Comparison of ENCODE assay signal across 1 cellular context in the genomic region with DNA sequence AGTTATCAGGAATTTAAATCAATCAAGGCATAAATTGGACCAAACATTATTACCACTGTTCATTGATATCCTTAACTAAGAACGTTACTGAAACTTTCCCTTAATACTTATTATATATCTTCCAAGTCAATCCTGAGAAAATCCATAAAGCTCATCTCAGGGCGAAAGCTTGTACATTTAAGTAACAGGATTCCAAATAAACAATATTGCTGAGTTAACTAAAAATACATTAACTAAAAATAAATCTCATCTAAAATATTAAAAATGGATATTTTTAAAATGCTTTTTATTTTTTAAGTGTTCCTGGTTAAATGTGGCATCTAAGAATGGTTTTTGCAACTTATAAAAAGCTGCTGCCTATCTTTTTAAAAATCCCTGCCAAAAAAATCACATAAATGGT.
TF ChIP-seq lines count a peak whose summit lies in the region.

No MANE protein-coding gene starts in this region.

TF ChIP-seq in K562, 482 proteins besides CTCF, POLR2A, EP300 and RAD21:
- TF ChIP-seq NUFIP1 (IDR thresholded peaks at IDR 0.05; ENCODE audit: partially characterized antibody) (no peak), KDM2B (CRISPR knock-in tag; IDR thresholded peaks at IDR 0.05) (no peak), ZNF197 (CRISPR knock-in tag; IDR thresholded peaks at IDR 0.05; ENCODE audit: low read depth) (no peak), JUND (IDR thresholded peaks at IDR 0.05; ENCODE audit: borderline replicate concordance, low read depth, low read length) (no peak), JUND (tag; IDR thresholded peaks at IDR 0.05; ENCODE audit: borderline replicate concordance, low read depth, low read length) (no peak), XRCC3 (IDR thresholded peaks at IDR 0.05) (no peak), RAD51 (IDR thresholded peaks at IDR 0.05; ENCODE audit: borderline replicate concordance, low read depth) (no peak), C11orf30 (IDR thresholded peaks at IDR 0.05; ENCODE audit: low read depth) (peak; percentile 74), MAFK (IDR thresholded peaks at IDR 0.05; ENCODE audit: low read length) (peak; percentile 28; the same call in 1 of the 2 replicates), ZNF316 (IDR thresholded peaks at IDR 0.05) (peak; percentile 89), ZNF23 (CRISPR knock-in tag; IDR thresholded peaks at IDR 0.05) (no peak), ATF7 (IDR thresholded peaks at IDR 0.05) (no peak), MAFF (IDR thresholded peaks at IDR 0.05; ENCODE audit: low read length) (peak; percentile 42; the same call in 1 of the 2 replicates), YY1 (IDR thresholded peaks at IDR 0.05; ENCODE audit: borderline replicate concordance in 1 of 3, control insufficient read depth in 1 of 3, extremely low read depth in 1 of 3, insufficient read depth in 3 of 3, insufficient read length in 1 of 3, insufficient replicate concordance in 2 of 3, low read depth in 1 of 3, low read length in 2 of 3) (no peak), NCOA6 (IDR thresholded peaks at IDR 0.05) (no peak), MAFG (tag; conservative IDR thresholded peaks at IDR 0.05) (peak; percentile 35; the same call in 1 of the 2 replicates), NCOA1 (IDR thresholded peaks at IDR 0.05; ENCODE audit: low read depth) (no peak), BCL6 (CRISPR knock-in tag; IDR thresholded peaks at IDR 0.05) (no peak)
- TF ChIP-seq, protein P1, sequence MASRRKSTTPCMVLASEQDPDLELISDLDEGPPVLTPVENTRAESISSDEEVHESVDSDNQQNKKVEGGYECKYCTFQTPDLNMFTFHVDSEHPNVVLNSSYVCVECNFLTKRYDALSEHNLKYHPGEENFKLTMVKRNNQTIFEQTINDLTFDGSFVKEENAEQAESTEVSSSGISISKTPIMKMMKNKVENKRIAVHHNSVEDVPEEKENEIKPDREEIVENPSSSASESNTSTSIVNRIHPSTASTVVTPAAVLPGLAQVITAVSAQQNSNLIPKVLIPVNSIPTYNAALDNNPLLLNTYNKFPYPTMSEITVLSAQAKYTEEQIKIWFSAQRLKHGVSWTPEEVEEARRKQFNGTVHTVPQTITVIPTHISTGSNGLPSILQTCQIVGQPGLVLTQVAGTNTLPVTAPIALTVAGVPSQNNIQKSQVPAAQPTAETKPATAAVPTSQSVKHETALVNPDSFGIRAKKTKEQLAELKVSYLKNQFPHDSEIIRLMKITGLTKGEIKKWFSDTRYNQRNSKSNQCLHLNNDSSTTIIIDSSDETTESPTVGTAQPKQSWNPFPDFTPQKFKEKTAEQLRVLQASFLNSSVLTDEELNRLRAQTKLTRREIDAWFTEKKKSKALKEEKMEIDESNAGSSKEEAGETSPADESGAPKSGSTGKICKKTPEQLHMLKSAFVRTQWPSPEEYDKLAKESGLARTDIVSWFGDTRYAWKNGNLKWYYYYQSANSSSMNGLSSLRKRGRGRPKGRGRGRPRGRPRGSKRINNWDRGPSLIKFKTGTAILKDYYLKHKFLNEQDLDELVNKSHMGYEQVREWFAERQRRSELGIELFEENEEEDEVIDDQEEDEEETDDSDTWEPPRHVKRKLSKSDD (conservative IDR thresholded peaks at IDR 0.05; ENCODE audit: low read length), result no peak
- TF ChIP-seq, protein P2, sequence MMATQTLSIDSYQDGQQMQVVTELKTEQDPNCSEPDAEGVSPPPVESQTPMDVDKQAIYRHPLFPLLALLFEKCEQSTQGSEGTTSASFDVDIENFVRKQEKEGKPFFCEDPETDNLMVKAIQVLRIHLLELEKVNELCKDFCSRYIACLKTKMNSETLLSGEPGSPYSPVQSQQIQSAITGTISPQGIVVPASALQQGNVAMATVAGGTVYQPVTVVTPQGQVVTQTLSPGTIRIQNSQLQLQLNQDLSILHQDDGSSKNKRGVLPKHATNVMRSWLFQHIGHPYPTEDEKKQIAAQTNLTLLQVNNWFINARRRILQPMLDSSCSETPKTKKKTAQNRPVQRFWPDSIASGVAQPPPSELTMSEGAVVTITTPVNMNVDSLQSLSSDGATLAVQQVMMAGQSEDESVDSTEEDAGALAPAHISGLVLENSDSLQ (IDR thresholded peaks at IDR 0.05), result no peak
- TF ChIP-seq, protein P3, sequence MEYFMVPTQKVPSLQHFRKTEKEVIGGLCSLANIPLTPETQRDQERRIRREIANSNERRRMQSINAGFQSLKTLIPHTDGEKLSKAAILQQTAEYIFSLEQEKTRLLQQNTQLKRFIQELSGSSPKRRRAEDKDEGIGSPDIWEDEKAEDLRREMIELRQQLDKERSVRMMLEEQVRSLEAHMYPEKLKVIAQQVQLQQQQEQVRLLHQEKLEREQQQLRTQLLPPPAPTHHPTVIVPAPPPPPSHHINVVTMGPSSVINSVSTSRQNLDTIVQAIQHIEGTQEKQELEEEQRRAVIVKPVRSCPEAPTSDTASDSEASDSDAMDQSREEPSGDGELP (CRISPR knock-in tag; IDR thresholded peaks at IDR 0.05; ENCODE audit: borderline replicate concordance), result no peak
- TF ChIP-seq, protein P4, sequence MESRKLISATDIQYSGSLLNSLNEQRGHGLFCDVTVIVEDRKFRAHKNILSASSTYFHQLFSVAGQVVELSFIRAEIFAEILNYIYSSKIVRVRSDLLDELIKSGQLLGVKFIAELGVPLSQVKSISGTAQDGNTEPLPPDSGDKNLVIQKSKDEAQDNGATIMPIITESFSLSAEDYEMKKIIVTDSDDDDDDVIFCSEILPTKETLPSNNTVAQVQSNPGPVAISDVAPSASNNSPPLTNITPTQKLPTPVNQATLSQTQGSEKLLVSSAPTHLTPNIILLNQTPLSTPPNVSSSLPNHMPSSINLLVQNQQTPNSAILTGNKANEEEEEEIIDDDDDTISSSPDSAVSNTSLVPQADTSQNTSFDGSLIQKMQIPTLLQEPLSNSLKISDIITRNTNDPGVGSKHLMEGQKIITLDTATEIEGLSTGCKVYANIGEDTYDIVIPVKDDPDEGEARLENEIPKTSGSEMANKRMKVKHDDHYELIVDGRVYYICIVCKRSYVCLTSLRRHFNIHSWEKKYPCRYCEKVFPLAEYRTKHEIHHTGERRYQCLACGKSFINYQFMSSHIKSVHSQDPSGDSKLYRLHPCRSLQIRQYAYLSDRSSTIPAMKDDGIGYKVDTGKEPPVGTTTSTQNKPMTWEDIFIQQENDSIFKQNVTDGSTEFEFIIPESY (CRISPR knock-in tag; IDR thresholded peaks at IDR 0.05), result no peak
- TF ChIP-seq, protein P5, sequence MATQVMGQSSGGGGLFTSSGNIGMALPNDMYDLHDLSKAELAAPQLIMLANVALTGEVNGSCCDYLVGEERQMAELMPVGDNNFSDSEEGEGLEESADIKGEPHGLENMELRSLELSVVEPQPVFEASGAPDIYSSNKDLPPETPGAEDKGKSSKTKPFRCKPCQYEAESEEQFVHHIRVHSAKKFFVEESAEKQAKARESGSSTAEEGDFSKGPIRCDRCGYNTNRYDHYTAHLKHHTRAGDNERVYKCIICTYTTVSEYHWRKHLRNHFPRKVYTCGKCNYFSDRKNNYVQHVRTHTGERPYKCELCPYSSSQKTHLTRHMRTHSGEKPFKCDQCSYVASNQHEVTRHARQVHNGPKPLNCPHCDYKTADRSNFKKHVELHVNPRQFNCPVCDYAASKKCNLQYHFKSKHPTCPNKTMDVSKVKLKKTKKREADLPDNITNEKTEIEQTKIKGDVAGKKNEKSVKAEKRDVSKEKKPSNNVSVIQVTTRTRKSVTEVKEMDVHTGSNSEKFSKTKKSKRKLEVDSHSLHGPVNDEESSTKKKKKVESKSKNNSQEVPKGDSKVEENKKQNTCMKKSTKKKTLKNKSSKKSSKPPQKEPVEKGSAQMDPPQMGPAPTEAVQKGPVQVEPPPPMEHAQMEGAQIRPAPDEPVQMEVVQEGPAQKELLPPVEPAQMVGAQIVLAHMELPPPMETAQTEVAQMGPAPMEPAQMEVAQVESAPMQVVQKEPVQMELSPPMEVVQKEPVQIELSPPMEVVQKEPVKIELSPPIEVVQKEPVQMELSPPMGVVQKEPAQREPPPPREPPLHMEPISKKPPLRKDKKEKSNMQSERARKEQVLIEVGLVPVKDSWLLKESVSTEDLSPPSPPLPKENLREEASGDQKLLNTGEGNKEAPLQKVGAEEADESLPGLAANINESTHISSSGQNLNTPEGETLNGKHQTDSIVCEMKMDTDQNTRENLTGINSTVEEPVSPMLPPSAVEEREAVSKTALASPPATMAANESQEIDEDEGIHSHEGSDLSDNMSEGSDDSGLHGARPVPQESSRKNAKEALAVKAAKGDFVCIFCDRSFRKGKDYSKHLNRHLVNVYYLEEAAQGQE (CRISPR knock-in tag; IDR thresholded peaks at IDR 0.05; ENCODE audit: low read depth), result no peak
